28 cellular contexts compared by ENCODE assay signal in the genomic region with DNA sequence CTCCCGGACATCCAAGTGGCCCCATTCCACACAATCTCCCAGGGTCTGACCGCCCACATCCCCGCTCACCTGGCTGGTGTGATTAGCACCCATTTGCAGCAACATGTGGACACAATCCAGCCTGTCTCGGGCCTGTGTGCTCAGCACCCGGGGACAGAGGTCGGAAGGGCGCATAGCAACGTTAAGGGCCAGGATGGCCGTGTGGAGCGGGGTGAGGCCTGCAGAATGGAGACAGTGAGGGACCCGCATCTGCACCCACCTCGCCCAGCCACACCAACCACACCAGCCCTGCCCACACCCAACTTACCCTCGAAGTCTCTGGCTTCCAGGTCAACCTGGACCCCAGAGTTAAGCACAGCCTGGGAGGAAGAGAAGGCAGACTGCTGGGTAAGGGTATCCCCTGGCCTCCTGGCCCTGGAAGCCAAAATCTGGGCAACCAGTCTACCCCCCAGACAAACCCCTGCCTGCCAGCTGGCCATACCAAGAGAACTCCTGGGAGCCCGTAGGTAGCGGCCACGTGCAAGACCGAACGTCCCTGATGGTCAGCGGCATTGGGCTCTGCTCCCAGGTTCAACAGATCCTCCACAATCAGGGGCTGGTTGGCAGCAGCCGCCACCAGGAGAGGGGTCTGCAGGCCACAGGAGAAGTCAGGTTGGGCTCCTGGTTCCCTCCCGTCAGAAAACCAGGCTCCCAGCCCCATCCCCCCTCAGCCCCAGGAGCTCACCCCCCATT. TPM values are rescaled to one million over a fixed set of nuclear protein-coding genes. Genes with fewer than 3 reads are reported as not detected.
DNase-seq lines count a peak whose midpoint lies in the region; ATAC-seq and TF ChIP-seq lines count a peak whose summit lies in the region.
"Had no signal": no experiment of that assay in that cellular context is flagged by ENCODE, and none has a peak within 500 bp of the region (broad histone marks: within the 10 kb centered on the region; RNA-seq: fewer than 3 reads in every experiment).

No MANE protein-coding gene starts in this region.

- peaks cover 85% of the 10 kb centered on the region for H3K36me3 Mint-ChIP-seq in activated T-cell treated with anti-CD3 and anti-CD28 coated beads, Interleukin-2, amount 50 U/mL, for 24 hours (ENCODE audit: low read depth)
- H3K36me3 Mint-ChIP-seq in activated CD4-positive, alpha-beta memory T cell treated with anti-CD3 and anti-CD28 coated beads for 36 hours, result peaks cover 64% of the 10 kb centered on the region
- H3K36me3 Mint-ChIP-seq in endothelial cell (ENCODE audit: low read depth, unreplicated experiment), result peaks cover 6% of the 10 kb centered on the region
- H3K36me3 Mint-ChIP-seq in stimulated activated naive B cell treated with anti-CD40 and anti-IgM and Interleukin-4, amounts not matched to agents 10 μg/mL and 1 μg/mL and 100 μg/mL, for 72 hours, result peaks cover 67 to 75% of the 10 kb centered on the region in 2 donors

- no peaks in the 10 kb centered on the region for H3K27me3 Mint-ChIP-seq in activated T-cell treated with anti-CD3 and anti-CD28 coated beads, Interleukin-2, amount 50 U/mL, for 24 hours
- H3K27me3 Mint-ChIP-seq in activated CD4-positive, alpha-beta memory T cell treated with anti-CD3 and anti-CD28 coated beads for 36 hours, result no peaks in the 10 kb centered on the region
- peaks cover 3% of the 10 kb centered on the region for H3K27me3 Mint-ChIP-seq in endothelial cell (ENCODE audit: unreplicated experiment)
- no peaks in the 10 kb centered on the region for H3K27me3 Mint-ChIP-seq in stimulated activated naive B cell treated with anti-CD40 and anti-IgM and Interleukin-4, amounts not matched to agents 10 μg/mL and 1 μg/mL and 100 μg/mL, for 72 hours

- CTCF ChIA-PET in activated CD4-positive, alpha-beta memory T cell treated with anti-CD3 and anti-CD28 coated beads for 36 hours (lab: Charles Lee), result no interaction called here

- intact Hi-C loops in activated CD4-positive, alpha-beta memory T cell treated with anti-CD3 and anti-CD28 coated beads for 36 hours (cut with micrococcal nuclease), result no loop called here

- H3K4me3 Mint-ChIP-seq in activated T-cell treated with anti-CD3 and anti-CD28 coated beads, Interleukin-2, amount 50 U/mL, for 24 hours, result peak overlapping the region; percentile 97
- no peak overlapping the region for H3K4me3 Mint-ChIP-seq in activated CD4-positive, alpha-beta memory T cell treated with anti-CD3 and anti-CD28 coated beads for 36 hours
- H3K4me3 Mint-ChIP-seq in endothelial cell (ENCODE audit: unreplicated experiment), result peak overlapping the region; percentile 67
- H3K4me3 Mint-ChIP-seq in stimulated activated naive B cell treated with anti-CD40 and anti-IgM and Interleukin-4, amounts not matched to agents 10 μg/mL and 1 μg/mL and 100 μg/mL, for 72 hours, result peak overlapping the region; percentile 79 to 97
- H3K4me3 Mint-ChIP-seq: neural crest cell had no signal

- no peaks in the 10 kb centered on the region for H3K9me3 Mint-ChIP-seq in activated T-cell treated with anti-CD3 and anti-CD28 coated beads, Interleukin-2, amount 50 U/mL, for 24 hours
- H3K9me3 Mint-ChIP-seq in activated CD4-positive, alpha-beta memory T cell treated with anti-CD3 and anti-CD28 coated beads for 36 hours, result no peaks in the 10 kb centered on the region
- H3K9me3 Mint-ChIP-seq in endothelial cell (ENCODE audit: unreplicated experiment), result no peaks in the 10 kb centered on the region
- no peaks in the 10 kb centered on the region for H3K9me3 Mint-ChIP-seq in stimulated activated naive B cell treated with anti-CD40 and anti-IgM and Interleukin-4, amounts not matched to agents 10 μg/mL and 1 μg/mL and 100 μg/mL, for 72 hours
- H3K9me3 Mint-ChIP-seq: neural crest cell had no signal

- no peak for ATAC-seq in stimulated activated naive B cell treated with anti-CD40 and anti-IgM and Interleukin-4, amounts not matched to agents 10 μg/mL and 1 μg/mL and 100 μg/mL, for 72 hours (replicated peaks)
- no peak for ATAC-seq in HG03196 (IDR thresholded peaks at IDR 0.05; ENCODE audit: unreplicated experiment)
- ATAC-seq: left lobe of liver, psoas muscle had no signal

- DNase-seq in activated T-cell treated with anti-CD3 and anti-CD28 coated beads, Interleukin-2, amount 50 U/mL, for 24 hours, result no peak
- DNase-seq in activated T-cell treated with anti-CD3 and anti-CD28 coated beads for 4 hours, result no peak
- no peak for DNase-seq in activated CD4-positive, alpha-beta memory T cell treated with anti-CD3 and anti-CD28 coated beads for 36 hours
- no peak for DNase-seq in endothelial cell (ENCODE audit: low spot score)
- no peak for DNase-seq in stimulated activated naive B cell treated with anti-CD40 and anti-IgM and Interleukin-4, amounts not matched to agents 10 μg/mL and 1 μg/mL and 100 μg/mL, for 72 hours
- no peak for DNase-seq in NCI-H510A (lab: John Stamatoyannopoulos, UW)
- DNase-seq in SKM-1 treated with dmso at 0.1 percent for 144 hours (lab: John Stamatoyannopoulos, UW; ENCODE audit: unreplicated experiment), result no peak
- DNase-seq: activated CD4-positive, alpha-beta T cell treated with anti-CD3 and anti-CD28 coated beads for 4 hours; activated CD8-positive, alpha-beta memory T cell treated with anti-CD3 and anti-CD28 coated beads, Interleukin-2, amount 50 U/mL, for 48 hours; Calu3; effector CD4-positive, alpha-beta T cell; erythroblast; foreskin fibroblast; Kasumi-1; NCI-H1694 treated with DMSO at 0.1 percent for 48 hours; NCI-H748 treated with DMSO at 0.1 percent for 48 hours; OCI-M1; psoas muscle; stimulated activated naive CD4-positive, alpha-beta T cell; tibial artery had no signal

- POLR2A ChIA-PET in activated CD4-positive, alpha-beta memory T cell treated with anti-CD3 and anti-CD28 coated beads for 36 hours (lab: Charles Lee), result interaction anchor here (0.7 to 1.3 kb wide), 2 partner anchors 11 to 61 kb away, joined by 3 to 6 read pairs; no protein-coding TSS in a partner anchor

- TF ChIP-seq CTCF in endothelial cell (IDR thresholded peaks at IDR 0.05; ENCODE audit: unreplicated experiment), result no peak

- peaks cover 44% of the 10 kb centered on the region for H3K4me1 Mint-ChIP-seq in activated T-cell treated with anti-CD3 and anti-CD28 coated beads, Interleukin-2, amount 50 U/mL, for 24 hours (ENCODE audit: low read depth)
- peaks cover 40% of the 10 kb centered on the region for H3K4me1 Mint-ChIP-seq in activated CD4-positive, alpha-beta memory T cell treated with anti-CD3 and anti-CD28 coated beads for 36 hours (ENCODE audit: low read depth)
- H3K4me1 Mint-ChIP-seq in endothelial cell (ENCODE audit: unreplicated experiment), result no peaks in the 10 kb centered on the region
- peaks cover 19 to 36% of the 10 kb centered on the region in 2 donors for H3K4me1 Mint-ChIP-seq in stimulated activated naive B cell treated with anti-CD40 and anti-IgM and Interleukin-4, amounts not matched to agents 10 μg/mL and 1 μg/mL and 100 μg/mL, for 72 hours
- H3K4me1 Mint-ChIP-seq: neural crest cell had no signal

- H3K27ac Mint-ChIP-seq in activated T-cell treated with anti-CD3 and anti-CD28 coated beads, Interleukin-2, amount 50 U/mL, for 24 hours, result peak overlapping the region; percentile 98
- H3K27ac Mint-ChIP-seq in activated CD4-positive, alpha-beta memory T cell treated with anti-CD3 and anti-CD28 coated beads for 36 hours, result peak overlapping the region; percentile 23
- H3K27ac Mint-ChIP-seq in endothelial cell (ENCODE audit: unreplicated experiment), result peak overlapping the region; percentile 24
- H3K27ac Mint-ChIP-seq in stimulated activated naive B cell treated with anti-CD40 and anti-IgM and Interleukin-4, amounts not matched to agents 10 μg/mL and 1 μg/mL and 100 μg/mL, for 72 hours, result peak overlapping the region; percentile 90

RNA-seq across cellular contexts. Expression of a gene that starts 4.3 kb away (rescaled TPM):
- 10 to 100 TPM; 66.7 to 70.9 TPM for total RNA-seq in activated CD4-positive, alpha-beta memory T cell treated with anti-CD3 and anti-CD28 coated beads for 36 hours
- total RNA-seq in endothelial cell (ENCODE audit: unreplicated experiment), result 13.0 TPM

RNA-seq across cellular contexts. Expression of a gene that starts 6.3 kb away (rescaled TPM):
- total RNA-seq in activated CD4-positive, alpha-beta memory T cell treated with anti-CD3 and anti-CD28 coated beads for 36 hours, result 10 to 100 TPM; 50.7 to 52.9 TPM
- 0.95 TPM for total RNA-seq in endothelial cell (ENCODE audit: unreplicated experiment)
- total RNA-seq: Calu3, Daoy, HT1080, neural crest cell had no signal

RNA-seq across cellular contexts. Expression of a gene that starts 12.0 kb away (rescaled TPM):
- total RNA-seq in activated CD4-positive, alpha-beta memory T cell treated with anti-CD3 and anti-CD28 coated beads for 36 hours, result not detected
- total RNA-seq in endothelial cell (ENCODE audit: unreplicated experiment), result not detected
- total RNA-seq: A673, Calu3, chondrocyte, Daoy, HT1080, neural crest cell had no signal

RNA-seq across cellular contexts. Expression of a gene that starts 27.7 kb away (rescaled TPM):
- 1 to 10 TPM; 1.2 to 2.6 TPM for total RNA-seq in activated CD4-positive, alpha-beta memory T cell treated with anti-CD3 and anti-CD28 coated beads for 36 hours
- total RNA-seq in endothelial cell (ENCODE audit: unreplicated experiment), result 11.5 TPM

RNA-seq across cellular contexts. Expression of a gene that starts 39.4 kb away (rescaled TPM):
- under 1 TPM; 0.78 to 0.92 TPM for total RNA-seq in activated CD4-positive, alpha-beta memory T cell treated with anti-CD3 and anti-CD28 coated beads for 36 hours
- total RNA-seq in endothelial cell (ENCODE audit: unreplicated experiment), result 1.8 TPM
- total RNA-seq: HT1080, psoas muscle, skeletal muscle tissue had no signal

Comparison
In these comparisons a context has a peak if more than half of its experiments do, and no peak if none do; other contexts are left out.
1. H3K27ac Mint-ChIP-seq: peak in every context shown above with its lines; median percentile 98 in activated T-cell treated with anti-CD3 and anti-CD28 coated beads, Interleukin-2, amount 50 U/mL, for 24 hours; 90 in stimulated activated naive B cell treated with anti-CD40 and anti-IgM and Interleukin-4, amounts not matched to agents 10 μg/mL and 1 μg/mL and 100 μg/mL, for 72 hours; 24 in endothelial cell; 23 in activated CD4-positive, alpha-beta memory T cell treated with anti-CD3 and anti-CD28 coated beads for 36 hours.
2. RNA of a gene that starts 6.3 kb away (total RNA-seq): 50.7 to 52.9 TPM in activated CD4-positive, alpha-beta memory T cell treated with anti-CD3 and anti-CD28 coated beads for 36 hours; 0.95 TPM in endothelial cell (single experiment); every median in the first group is over 10 times any median in the second.